Comparison of ENCODE assay signal across 20 cellular contexts in the genomic region with DNA sequence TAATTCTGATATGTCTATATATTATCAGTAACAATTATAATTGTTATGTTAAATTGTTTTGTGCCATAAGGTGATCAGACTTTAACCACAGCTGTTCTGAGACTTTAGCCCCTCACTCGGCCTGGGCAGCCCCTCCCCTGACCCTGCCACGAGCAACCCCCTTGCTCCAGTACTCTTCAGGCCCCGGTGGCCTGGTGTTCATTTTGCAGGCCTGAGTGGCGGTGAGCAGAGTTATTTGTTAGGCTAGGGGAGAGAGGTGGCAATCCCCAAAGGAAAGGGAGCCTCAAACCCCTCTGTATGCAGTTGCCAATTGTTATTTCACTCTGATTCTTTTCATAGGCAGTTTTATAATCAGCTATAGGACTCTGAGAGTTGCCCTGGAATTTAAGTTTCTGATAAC. TPM values are rescaled to one million over a fixed set of nuclear protein-coding genes. Genes with fewer than 3 reads are reported as not detected.
DNase-seq lines count a peak whose midpoint lies in the region; ATAC-seq and TF ChIP-seq lines count a peak whose summit lies in the region.
"Had no signal": no experiment of that assay in that cellular context is flagged by ENCODE, and none has a peak within 500 bp of the region (broad histone marks: within the 10 kb centered on the region; RNA-seq: fewer than 3 reads in every experiment).

No MANE protein-coding gene starts in this region.

- H3K27ac ChIP-seq in MM.1S (ENCODE audit: low read length) (peak overlapping the region; percentile 91), trophoblast cell (ENCODE audit: low read depth, low read length) (no peak overlapping the region)
- H3K27ac ChIP-seq: C4-2B had no signal

- H3K4me2 ChIP-seq in MM.1S (ENCODE audit: low read depth, low read length) = peak overlapping the region; percentile 88
- H3K4me2 ChIP-seq in trophoblast cell (ENCODE audit: low read length) = no peak overlapping the region

- peaks cover 60% of the 10 kb centered on the region for H3K4me1 Mint-ChIP-seq in activated B cell treated with CpG ODN at 0.5 μM for 24 hours
- H3K4me1 Mint-ChIP-seq in activated T-cell treated with anti-CD3 and anti-CD28 coated beads, Interleukin-2, amount 50 U/mL, for 24 hours (ENCODE audit: low read depth) = peaks cover 5% of the 10 kb centered on the region

- H3K14ac ChIP-seq in trophoblast cell (ENCODE audit: low read length) = no peak overlapping the region

- no peak overlapping the region for H4K8ac ChIP-seq in trophoblast cell (ENCODE audit: low read depth, low read length)

- H3K27ac Mint-ChIP-seq in activated B cell treated with CpG ODN at 0.5 μM for 24 hours = peak overlapping the region; percentile 46
- no peak overlapping the region for H3K27ac Mint-ChIP-seq in activated T-cell treated with anti-CD3 and anti-CD28 coated beads, Interleukin-2, amount 50 U/mL, for 24 hours
- H3K27ac Mint-ChIP-seq: CD4-positive, alpha-beta T cell; HFFc6 had no signal

- H3K36me3 ChIP-seq in MM.1S (replicated peaks; ENCODE audit: insufficient read depth, low read length) = no peaks in the 10 kb centered on the region
- H3K36me3 ChIP-seq in trophoblast cell (ENCODE audit: control insufficient read depth in 1 of 2, insufficient read depth in 2 of 2, low read length in 2 of 2) = peaks cover 0 to 2% of the 10 kb centered on the region in 2 experiments

- H3K36me3 Mint-ChIP-seq in activated B cell treated with CpG ODN at 0.5 μM for 24 hours (ENCODE audit: low read depth) = peaks cover 4% of the 10 kb centered on the region
- H3K36me3 Mint-ChIP-seq in activated T-cell treated with anti-CD3 and anti-CD28 coated beads, Interleukin-2, amount 50 U/mL, for 24 hours (ENCODE audit: low read depth) = no peaks in the 10 kb centered on the region

- no peaks in the 10 kb centered on the region for H3K79me1 ChIP-seq in trophoblast cell (ENCODE audit: low read length)

- no peak overlapping the region for H2BK120ac ChIP-seq in trophoblast cell (ENCODE audit: insufficient read depth, low read length, poor library complexity)

- H3F3A ChIP-seq in MM.1S (ENCODE audit: insufficient read depth, low read length) = peaks cover 41% of the 10 kb centered on the region

- no peaks in the 10 kb centered on the region for H4K20me1 ChIP-seq in MM.1S (ENCODE audit: insufficient read depth, low read length)

- H3K27me3 ChIP-seq in MM.1S (replicated peaks; ENCODE audit: insufficient read depth, low read length) (no peaks in the 10 kb centered on the region), trophoblast cell (ENCODE audit: insufficient read depth, low read length) (no peaks in the 10 kb centered on the region)

- H3K4me1 ChIP-seq in MM.1S (ENCODE audit: low read length) = peaks cover 67% of the 10 kb centered on the region
- H3K4me1 ChIP-seq in trophoblast cell (ENCODE audit: control insufficient read depth in 1 of 2, insufficient read depth in 2 of 2, low read length in 2 of 2) = no peaks in the 10 kb centered on the region

- no peak overlapping the region for H4K91ac ChIP-seq in trophoblast cell (ENCODE audit: low read depth, low read length)

- peak overlapping the region; percentile 55 for H2AFZ ChIP-seq in MM.1S (ENCODE audit: low read length)
- H2AFZ ChIP-seq in trophoblast cell (ENCODE audit: insufficient read depth, low read length, poor library complexity) = no peak overlapping the region

- H2AK5ac ChIP-seq in trophoblast cell (ENCODE audit: low read length) = peak overlapping the region; percentile 70

- no CpG with 5 or more reads among the region's 4 CpGs for WGBS in trophoblast cell (ENCODE audit: extremely low coverage, insufficient coverage, insufficient read length)

- no peak for ATAC-seq in activated B cell treated with CpG ODN at 0.5 μM for 24 hours (ENCODE audit: low read depth)
- ATAC-seq in left lobe of liver = peak; percentile 52
- ATAC-seq: HCT116 had no signal

- H3K9me3 Mint-ChIP-seq in activated B cell treated with CpG ODN at 0.5 μM for 24 hours = peaks cover 7% of the 10 kb centered on the region
- H3K9me3 Mint-ChIP-seq in activated T-cell treated with anti-CD3 and anti-CD28 coated beads, Interleukin-2, amount 50 U/mL, for 24 hours = peaks cover 5% of the 10 kb centered on the region
- H3K9me3 Mint-ChIP-seq: HFFc6 had no signal

- H3K9me3 ChIP-seq in MM.1S (replicated peaks; ENCODE audit: insufficient read depth, low read length) (no peaks in the 10 kb centered on the region), trophoblast cell (ENCODE audit: insufficient read depth, low read depth, low read length) (peaks cover 3% of the 10 kb centered on the region)

- no peak overlapping the region for H2BK12ac ChIP-seq in trophoblast cell (ENCODE audit: low read length)

- no peak overlapping the region for H3K18ac ChIP-seq in trophoblast cell (ENCODE audit: low read length)

- intact Hi-C loops in activated B cell treated with CpG ODN at 0.5 μM for 24 hours (cut with micrococcal nuclease) = loop anchor here (2.0 kb wide), 1 partner anchor 22 kb away; the partner anchor contains the start of gene CREB3L2

- DNase-seq in MM.1S = no peak
- no peak for DNase-seq in activated B cell treated with CpG ODN at 0.5 μM for 24 hours
- no peak for DNase-seq in left lobe of liver (ENCODE audit: low spot score)
- no peak for DNase-seq in trophoblast cell
- DNase-seq in activated CD4-positive, alpha-beta T cell treated with anti-CD3 and anti-CD28 coated beads, Interleukin-2, amount 50 U/mL, for 48 hours = no peak
- DNase-seq in stimulated activated naive CD4-positive, alpha-beta T cell (lab: John Stamatoyannopoulos, UW) = no peak
- no peak for DNase-seq in activated T-cell treated with anti-CD3 and anti-CD28 coated beads, Interleukin-2, amount 50 U/mL, for 24 hours
- DNase-seq: ACHN; CD4-positive, alpha-beta T cell; DMS153; DMS79; GDM1; GOT3; H7; HFFc6 had no signal

- no peaks in the 10 kb centered on the region for H3K79me2 ChIP-seq in MM.1S (ENCODE audit: low read length)
- H3K79me2 ChIP-seq in trophoblast cell (ENCODE audit: control insufficient read depth, insufficient read depth, low read length, poor library complexity) = no peaks in the 10 kb centered on the region

- H2BK5ac ChIP-seq in trophoblast cell (ENCODE audit: low read depth, low read length, poor library complexity) = no peak overlapping the region

- no peaks in the 10 kb centered on the region for H3K27me3 Mint-ChIP-seq in activated B cell treated with CpG ODN at 0.5 μM for 24 hours
- peaks cover 8% of the 10 kb centered on the region for H3K27me3 Mint-ChIP-seq in activated T-cell treated with anti-CD3 and anti-CD28 coated beads, Interleukin-2, amount 50 U/mL, for 24 hours
- H3K27me3 Mint-ChIP-seq: CD4-positive, alpha-beta T cell; IgD-negative memory B cell had no signal

- no peak overlapping the region for H3K4me3 Mint-ChIP-seq in activated B cell treated with CpG ODN at 0.5 μM for 24 hours
- H3K4me3 Mint-ChIP-seq in activated T-cell treated with anti-CD3 and anti-CD28 coated beads, Interleukin-2, amount 50 U/mL, for 24 hours = no peak overlapping the region
- H3K4me3 Mint-ChIP-seq: CD4-positive, alpha-beta T cell; HFFc6 had no signal

- TF ChIP-seq CTCF in MM.1S (IDR thresholded peaks at IDR 0.05; ENCODE audit: low read length) (no peak), activated B cell treated with CpG ODN at 0.5 μM for 24 hours (IDR thresholded peaks at IDR 0.05) (no peak)

- no peak overlapping the region for H3K4ac ChIP-seq in trophoblast cell (ENCODE audit: low read depth, low read length)

- H3K23ac ChIP-seq in trophoblast cell (ENCODE audit: low read length) = no peak overlapping the region

- no peak overlapping the region for H3K4me3 ChIP-seq in MM.1S (ENCODE audit: low read length)
- no peak overlapping the region for H3K4me3 ChIP-seq in trophoblast cell (ENCODE audit: low read depth, low read length)

- H3K9me2 ChIP-seq in MM.1S (replicated peaks; ENCODE audit: insufficient read depth, low read length) = no peaks in the 10 kb centered on the region

- POLR2A ChIA-PET in activated B cell treated with CpG ODN at 0.5 μM for 24 hours (lab: Charles Lee) = no interaction called here

- CTCF ChIA-PET in activated B cell treated with CpG ODN at 0.5 μM for 24 hours (lab: Charles Lee) = interaction anchor here (0.8 to 1.2 kb wide), 3 partner anchors 9 to 122 kb away, joined by 3 to 4 read pairs (median 3); partner anchors contain the start of gene CREB3L2

- no peak overlapping the region for H4K12ac ChIP-seq in trophoblast cell (ENCODE audit: low read depth, low read length)

- H3K9ac ChIP-seq in MM.1S (ENCODE audit: low read length) (peak overlapping the region; percentile 26; the same call in 1 of the 2 replicates), trophoblast cell (ENCODE audit: low read length) (no peak overlapping the region)

RNA-seq across cellular contexts. Expression of gene CREB3L2, which starts 22.9 kb away (rescaled TPM):
- total RNA-seq in activated B cell treated with CpG ODN at 0.5 μM for 24 hours (16.6 and 21.7 TPM in 2 replicates), left lobe of liver (27.1 TPM)
- polyA plus RNA-seq in trophoblast cell (2013) = 134 and 136 TPM in 2 replicates

RNA-seq across cellular contexts. Expression of gene AKR1D1, which starts 51.5 kb away (rescaled TPM):
- total RNA-seq in activated B cell treated with CpG ODN at 0.5 μM for 24 hours (not detected in 2 replicates), left lobe of liver (206 TPM)
- polyA plus RNA-seq in trophoblast cell (2013) = 1.1 and 1.2 TPM in 2 replicates
- total RNA-seq: CD4-positive, alpha-beta T cell; Daoy; H7 had no signal
- polyA plus RNA-seq: BJ, IgD-negative memory B cell had no signal

Comparison
In these comparisons a context has a peak if more than half of its experiments do, and no peak if none do; other contexts are left out.
1. RNA of gene AKR1D1, which starts 51.5 kb away (total RNA-seq): 206 TPM in left lobe of liver (single experiment); not detected in activated B cell treated with CpG ODN at 0.5 μM for 24 hours; every median in the first group is over 100 times any median in the second.